14 cellular contexts compared by ENCODE assay signal in genomic region chr3:134367869-134368750, GRCh38. TPM values are rescaled to one million over a fixed set of nuclear protein-coding genes. Genes with fewer than 3 reads are reported as not detected.
DNase-seq lines count a peak whose midpoint lies in the region; ATAC-seq, FAIRE-seq and TF ChIP-seq lines count a peak whose summit lies in the region.
"Had no signal": no experiment of that assay in that cellular context is flagged by ENCODE, and none has a peak within 500 bp of the region (broad histone marks: within the 10 kb centered on the region; RNA-seq: fewer than 3 reads in every experiment).

No MANE protein-coding gene starts in this region.

- H3K27me3 ChIP-seq in astrocyte (ENCODE audit: insufficient read depth, low read length) (no peaks in the 10 kb centered on the region), left lung (peaks cover 0 to 24% of the 10 kb centered on the region in 2 donors)

- H3K36me3 Mint-ChIP-seq in activated CD4-positive, alpha-beta T cell treated with anti-CD3 and anti-CD28 coated beads for 36 hours (ENCODE audit: low read depth): no peaks in the 10 kb centered on the region
- peaks cover 40% of the 10 kb centered on the region for H3K36me3 Mint-ChIP-seq in astrocyte (ENCODE audit: low read depth, unreplicated experiment)
- H3K36me3 Mint-ChIP-seq: memory B cell had no signal

- peaks cover 74% of the 10 kb centered on the region for H3K79me2 ChIP-seq in astrocyte (ENCODE audit: insufficient read depth, low read length)

- no peak overlapping the region for H3K4me3 ChIP-seq in astrocyte (ENCODE audit: insufficient read depth, low read depth, low read length)
- H3K4me3 ChIP-seq in left lung: no peak overlapping the region
- H3K4me3 ChIP-seq: HAP-1 had no signal

- intact Hi-C loops in activated CD4-positive, alpha-beta T cell treated with anti-CD3 and anti-CD28 coated beads for 36 hours (cut with DNase I, micrococcal nuclease): no loop called here
- intact Hi-C loops in left lung (cut with DNase I): no loop called here

- H3K27ac Mint-ChIP-seq in activated CD4-positive, alpha-beta T cell treated with anti-CD3 and anti-CD28 coated beads for 36 hours: no peak overlapping the region
- H3K27ac Mint-ChIP-seq in astrocyte (ENCODE audit: unreplicated experiment): peak overlapping the region; percentile 86
- H3K27ac Mint-ChIP-seq: memory B cell had no signal

- peaks cover 92% of the 10 kb centered on the region for H3K4me1 ChIP-seq in astrocyte (ENCODE audit: insufficient read depth, low read length)
- H3K4me1 ChIP-seq in left lung: peaks cover 73 to 88% of the 10 kb centered on the region in 2 donors

- peak; percentile 50 for DNase-seq in activated CD4-positive, alpha-beta T cell treated with anti-CD3 and anti-CD28 coated beads for 36 hours
- DNase-seq in activated CD4-positive, alpha-beta T cell treated with anti-CD3 and anti-CD28 coated beads, Interleukin-2, amount 50 U/mL, for 48 hours: no peak
- DNase-seq in astrocyte (ENCODE audit: low read depth) (no peak), left lung (no peak), superior temporal gyrus (ENCODE audit: extremely low spot score) (peak; percentile 39), T-helper 2 cell (no peak), mucosa of gallbladder (ENCODE audit: low spot score) (no peak)
- DNase-seq: 8988T; NCI-H510A; stimulated activated CD4-positive, alpha-beta T cell treated with anti-CD3 and anti-CD28 coated beads, Interleukin-12 subunit alpha, Interleukin-12 subunit beta, amount 100 ng/mL, for 4 hours had no signal

- H4K20me1 ChIP-seq in astrocyte (ENCODE audit: insufficient read depth, low read length): peaks cover 95% of the 10 kb centered on the region

- H3K9ac ChIP-seq in astrocyte (ENCODE audit: low read length): peak overlapping the region; percentile 100

- H3K27me3 Mint-ChIP-seq in activated CD4-positive, alpha-beta T cell treated with anti-CD3 and anti-CD28 coated beads for 36 hours: peaks cover 12% of the 10 kb centered on the region
- no peaks in the 10 kb centered on the region for H3K27me3 Mint-ChIP-seq in astrocyte (ENCODE audit: low read depth, unreplicated experiment)

- H3K4me3 Mint-ChIP-seq in activated CD4-positive, alpha-beta T cell treated with anti-CD3 and anti-CD28 coated beads for 36 hours: no peak overlapping the region
- no peak overlapping the region for H3K4me3 Mint-ChIP-seq in astrocyte (ENCODE audit: unreplicated experiment)
- H3K4me3 Mint-ChIP-seq: memory B cell had no signal

- no peak for FAIRE-seq in astrocyte (lab: Jason Lieb, UNC)

- ATAC-seq in activated CD4-positive, alpha-beta T cell treated with anti-CD3 and anti-CD28 coated beads for 36 hours: peak; percentile 47
- ATAC-seq in left lung (no peak), GM21367 (IDR thresholded peaks at IDR 0.05; ENCODE audit: unreplicated experiment) (no peak)

- H3K4me1 Mint-ChIP-seq in activated CD4-positive, alpha-beta T cell treated with anti-CD3 and anti-CD28 coated beads for 36 hours: peaks cover 25% of the 10 kb centered on the region
- peaks cover 59% of the 10 kb centered on the region for H3K4me1 Mint-ChIP-seq in astrocyte (ENCODE audit: low read depth, unreplicated experiment)

- H3K36me3 ChIP-seq in astrocyte (ENCODE audit: insufficient read depth, low read length): peaks cover 72% of the 10 kb centered on the region
- peaks cover 0 to 68% of the 10 kb centered on the region in 2 donors for H3K36me3 ChIP-seq in left lung

- CTCF ChIA-PET in activated CD4-positive, alpha-beta T cell treated with anti-CD3 and anti-CD28 coated beads for 36 hours (lab: Charles Lee): interaction anchor here (0.7 kb wide), 1 partner anchor 59 kb away, joined by 3 read pairs; no protein-coding TSS in a partner anchor

- H3K9me3 ChIP-seq in astrocyte (ENCODE audit: insufficient read depth, low read depth, low read length) (no peaks in the 10 kb centered on the region), left lung (no peaks in the 10 kb centered on the region)
- H3K9me3 ChIP-seq: HAP-1 had no signal

- no peaks in the 10 kb centered on the region for H3K9me3 Mint-ChIP-seq in activated CD4-positive, alpha-beta T cell treated with anti-CD3 and anti-CD28 coated beads for 36 hours (ENCODE audit: low read depth)
- no peaks in the 10 kb centered on the region for H3K9me3 Mint-ChIP-seq in astrocyte (ENCODE audit: unreplicated experiment)
- H3K9me3 Mint-ChIP-seq: memory B cell had no signal

- no peak for TF ChIP-seq CTCF in astrocyte (IDR thresholded peaks at IDR 0.05; ENCODE audit: insufficient read depth, low read depth, low read length)
- TF ChIP-seq CTCF in left lung (IDR thresholded peaks at IDR 0.05): no peak

- H2AFZ ChIP-seq in astrocyte (ENCODE audit: low read depth, low read length): no peak overlapping the region

- POLR2A ChIA-PET in activated CD4-positive, alpha-beta T cell treated with anti-CD3 and anti-CD28 coated beads for 36 hours (lab: Charles Lee): interaction anchor here (0.5 kb wide), 1 partner anchor 548 kb away, joined by 3 read pairs; no protein-coding TSS in a partner anchor

- H3K4me2 ChIP-seq in astrocyte (ENCODE audit: low read length): peak overlapping the region; percentile 100

- H3K27ac ChIP-seq in astrocyte (ENCODE audit: low read depth, low read length) (peak overlapping the region; percentile 100), left lung (peak overlapping the region; percentile 53 to 56)

RNA-seq across cellular contexts. Expression of gene AMOTL2, which starts 6.1 kb away (rescaled TPM):
- under 1 TPM; 0.32 to 0.42 TPM for total RNA-seq in activated CD4-positive, alpha-beta T cell treated with anti-CD3 and anti-CD28 coated beads for 36 hours
- 150 and 197 TPM in 2 replicates for total RNA-seq in astrocyte
- total RNA-seq in left lung: 100 to 1,000 TPM in 1 of 2 donors, 10 to 100 TPM in 1; 69.2 to 106 TPM
- total RNA-seq in mucosa of gallbladder: 129 TPM
- total RNA-seq: activated CD8-positive, alpha-beta memory T cell treated with anti-CD3 and anti-CD28 coated beads for 36 hours had no signal

Comparison
In these comparisons a context has a peak if more than half of its experiments do, and no peak if none do; other contexts are left out.
1. DNase-seq: peak in activated CD4-positive, alpha-beta T cell treated with anti-CD3 and anti-CD28 coated beads for 36 hours (single experiment) and superior temporal gyrus (single experiment); none in activated CD4-positive, alpha-beta T cell treated with anti-CD3 and anti-CD28 coated beads, Interleukin-2, amount 50 U/mL, for 48 hours (0 of 2), astrocyte (single experiment), left lung (0 of 2), T-helper 2 cell (0 of 5) and mucosa of gallbladder (single experiment).
2. RNA of gene AMOTL2, which starts 6.1 kb away (total RNA-seq): 150 to 197 TPM in astrocyte, 129 TPM in mucosa of gallbladder (single experiment) and 69.2 to 106 TPM in left lung; 0.32 to 0.42 TPM in activated CD4-positive, alpha-beta T cell treated with anti-CD3 and anti-CD28 coated beads for 36 hours; every median in the first group is over 10 times any median in the second.